ENCODE assay signal across 2 cellular contexts in the genomic region with DNA sequence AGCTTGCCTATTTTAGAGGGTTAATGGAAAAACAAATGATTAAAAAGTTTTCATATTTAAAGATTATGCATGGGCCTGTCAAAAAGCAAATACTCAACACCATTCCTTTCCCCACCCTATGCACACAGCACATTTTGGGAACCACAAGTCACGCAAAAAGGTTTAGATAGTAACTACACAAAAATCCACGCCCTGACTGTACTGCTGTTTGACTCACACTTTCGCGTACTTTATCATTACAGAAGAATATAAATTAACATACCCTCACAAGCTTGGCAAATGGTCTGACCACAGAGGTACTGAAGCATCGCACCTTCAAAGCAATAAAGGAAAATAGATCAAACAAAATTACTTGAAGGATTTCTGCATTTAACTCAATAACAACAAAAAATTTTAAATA.
TF ChIP-seq lines count a peak whose summit lies in the region.

No MANE protein-coding gene starts in this region.

TF ChIP-seq in SK-N-SH, 30 proteins besides CTCF, POLR2A, EP300 and RAD21 (continued from another document):
- TF ChIP-seq, protein P1, sequence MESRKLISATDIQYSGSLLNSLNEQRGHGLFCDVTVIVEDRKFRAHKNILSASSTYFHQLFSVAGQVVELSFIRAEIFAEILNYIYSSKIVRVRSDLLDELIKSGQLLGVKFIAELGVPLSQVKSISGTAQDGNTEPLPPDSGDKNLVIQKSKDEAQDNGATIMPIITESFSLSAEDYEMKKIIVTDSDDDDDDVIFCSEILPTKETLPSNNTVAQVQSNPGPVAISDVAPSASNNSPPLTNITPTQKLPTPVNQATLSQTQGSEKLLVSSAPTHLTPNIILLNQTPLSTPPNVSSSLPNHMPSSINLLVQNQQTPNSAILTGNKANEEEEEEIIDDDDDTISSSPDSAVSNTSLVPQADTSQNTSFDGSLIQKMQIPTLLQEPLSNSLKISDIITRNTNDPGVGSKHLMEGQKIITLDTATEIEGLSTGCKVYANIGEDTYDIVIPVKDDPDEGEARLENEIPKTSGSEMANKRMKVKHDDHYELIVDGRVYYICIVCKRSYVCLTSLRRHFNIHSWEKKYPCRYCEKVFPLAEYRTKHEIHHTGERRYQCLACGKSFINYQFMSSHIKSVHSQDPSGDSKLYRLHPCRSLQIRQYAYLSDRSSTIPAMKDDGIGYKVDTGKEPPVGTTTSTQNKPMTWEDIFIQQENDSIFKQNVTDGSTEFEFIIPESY (IDR thresholded peaks at IDR 0.05; ENCODE audit: borderline replicate concordance, low read depth), result no peak
- TF ChIP-seq FOXJ3 (CRISPR knock-in tag; IDR thresholded peaks at IDR 0.05) (no peak), JUND (IDR thresholded peaks at IDR 0.05) (no peak), EZH2phosphoT487 (IDR thresholded peaks at IDR 0.05; ENCODE audit: borderline replicate concordance, low read depth) (no peak), POLR2AphosphoS5 (IDR thresholded peaks at IDR 0.05; ENCODE audit: low read depth, low read length) (no peak), RFX5 (IDR thresholded peaks at IDR 0.05; ENCODE audit: low read length) (no peak)
- TF ChIP-seq, protein P2, sequence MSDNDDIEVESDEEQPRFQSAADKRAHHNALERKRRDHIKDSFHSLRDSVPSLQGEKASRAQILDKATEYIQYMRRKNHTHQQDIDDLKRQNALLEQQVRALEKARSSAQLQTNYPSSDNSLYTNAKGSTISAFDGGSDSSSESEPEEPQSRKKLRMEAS (IDR thresholded peaks at IDR 0.05; ENCODE audit: low read depth), result no peak

TF ChIP-seq in SK-N-SH treated with all-trans-retinoic acid at 6 μM for 48 hours, 23 proteins besides CTCF, POLR2A, EP300 and RAD21 (continued from another document):
- TF ChIP-seq, protein P3, sequence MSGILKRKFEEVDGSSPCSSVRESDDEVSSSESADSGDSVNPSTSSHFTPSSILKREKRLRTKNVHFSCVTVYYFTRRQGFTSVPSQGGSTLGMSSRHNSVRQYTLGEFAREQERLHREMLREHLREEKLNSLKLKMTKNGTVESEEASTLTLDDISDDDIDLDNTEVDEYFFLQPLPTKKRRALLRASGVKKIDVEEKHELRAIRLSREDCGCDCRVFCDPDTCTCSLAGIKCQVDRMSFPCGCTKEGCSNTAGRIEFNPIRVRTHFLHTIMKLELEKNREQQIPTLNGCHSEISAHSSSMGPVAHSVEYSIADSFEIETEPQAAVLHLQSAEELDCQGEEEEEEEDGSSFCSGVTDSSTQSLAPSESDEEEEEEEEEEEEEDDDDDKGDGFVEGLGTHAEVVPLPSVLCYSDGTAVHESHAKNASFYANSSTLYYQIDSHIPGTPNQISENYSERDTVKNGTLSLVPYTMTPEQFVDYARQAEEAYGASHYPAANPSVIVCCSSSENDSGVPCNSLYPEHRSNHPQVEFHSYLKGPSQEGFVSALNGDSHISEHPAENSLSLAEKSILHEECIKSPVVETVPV (CRISPR knock-in tag; IDR thresholded peaks at IDR 0.05), result no peak
- TF ChIP-seq ZNF8 (CRISPR knock-in tag; IDR thresholded peaks at IDR 0.05), result no peak
